3 cellular contexts compared by ENCODE assay signal in genomic region chr14:97024300-97024699, GRCh38.
A peak's percentile ranks its signal among the peaks of the same experiment; 100 is the strongest.
TF ChIP-seq lines count a peak whose summit lies in the region.

No MANE protein-coding gene starts in this region.

TF ChIP-seq in HepG2, 621 proteins besides CTCF, POLR2A, EP300 and RAD21:
- TF ChIP-seq, protein P1, sequence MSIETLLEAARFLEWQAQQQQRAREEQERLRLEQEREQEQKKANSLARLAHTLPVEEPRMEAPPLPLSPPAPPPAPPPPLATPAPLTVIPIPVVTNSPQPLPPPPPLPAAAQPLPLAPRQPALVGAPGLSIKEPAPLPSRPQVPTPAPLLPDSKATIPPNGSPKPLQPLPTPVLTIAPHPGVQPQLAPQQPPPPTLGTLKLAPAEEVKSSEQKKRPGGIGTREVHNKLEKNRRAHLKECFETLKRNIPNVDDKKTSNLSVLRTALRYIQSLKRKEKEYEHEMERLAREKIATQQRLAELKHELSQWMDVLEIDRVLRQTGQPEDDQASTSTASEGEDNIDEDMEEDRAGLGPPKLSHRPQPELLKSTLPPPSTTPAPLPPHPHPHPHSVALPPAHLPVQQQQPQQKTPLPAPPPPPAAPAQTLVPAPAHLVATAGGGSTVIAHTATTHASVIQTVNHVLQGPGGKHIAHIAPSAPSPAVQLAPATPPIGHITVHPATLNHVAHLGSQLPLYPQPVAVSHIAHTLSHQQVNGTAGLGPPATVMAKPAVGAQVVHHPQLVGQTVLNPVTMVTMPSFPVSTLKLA (IDR thresholded peaks at IDR 0.05) = peak; percentile 44; the same call in 1 of the 2 replicates
- TF ChIP-seq ZNF263 (CRISPR knock-in tag; IDR thresholded peaks at IDR 0.05) = no peak
TF ChIP-seq in HepG2: peak in this region for 1.

TF ChIP-seq in H1, 55 proteins besides CTCF, POLR2A, EP300 and RAD21:
- no peak for TF ChIP-seq ATF2 (IDR thresholded peaks at IDR 0.05; ENCODE audit: low read length)
- TF ChIP-seq TAF1 (IDR thresholded peaks at IDR 0.05; ENCODE audit: low read depth, low read length) = no peak
- TF ChIP-seq GTF2F1 (IDR thresholded peaks at IDR 0.05; ENCODE audit: borderline replicate concordance, low read depth, low read length) = no peak
- no peak for TF ChIP-seq SP1 (IDR thresholded peaks at IDR 0.05; ENCODE audit: low read depth, low read length)
- no peak for TF ChIP-seq CREB1 (IDR thresholded peaks at IDR 0.05)
- TF ChIP-seq RFX5 (IDR thresholded peaks at IDR 0.05; ENCODE audit: borderline replicate concordance, low read depth, low read length) = no peak
- no peak for TF ChIP-seq RNF2 (IDR thresholded peaks at IDR 0.05; ENCODE audit: borderline replicate concordance, low read depth, low read length, missing control alignments, poor library complexity, severe bottlenecking)
- TF ChIP-seq POU5F1 (IDR thresholded peaks at IDR 0.05; ENCODE audit: low read depth, low read length) = no peak
- TF ChIP-seq CTBP2 (IDR thresholded peaks at IDR 0.05; ENCODE audit: borderline replicate concordance, insufficient read depth, insufficient read length, low read length) = no peak
- no peak for TF ChIP-seq ZNF274 (IDR thresholded peaks at IDR 0.05; ENCODE audit: borderline replicate concordance, extremely low read depth, low read length)
- TF ChIP-seq RXRA (IDR thresholded peaks at IDR 0.05; ENCODE audit: insufficient read depth, low read depth, low read length) = no peak
- TF ChIP-seq RBBP5 (IDR thresholded peaks at IDR 0.05; ENCODE audit: borderline replicate concordance, low read depth, low read length) = no peak
TF ChIP-seq in H1: peak in this region for 0.

TF ChIP-seq in neural cell, 6 proteins besides CTCF, POLR2A, EP300 and RAD21:
- TF ChIP-seq TAF1 (IDR thresholded peaks at IDR 0.05; ENCODE audit: low read depth) (no peak), MXI1 (conservative IDR thresholded peaks at IDR 0.05; ENCODE audit: poor library complexity, severe bottlenecking) (no peak), SMC3 (conservative IDR thresholded peaks at IDR 0.05; ENCODE audit: poor library complexity) (no peak), EZH2 (IDR thresholded peaks at IDR 0.05; ENCODE audit: borderline replicate concordance, insufficient read depth, low read length, poor library complexity, severe bottlenecking) (no peak), POLR2AphosphoS5 (IDR thresholded peaks at IDR 0.05) (no peak)
- TF ChIP-seq, protein P2, sequence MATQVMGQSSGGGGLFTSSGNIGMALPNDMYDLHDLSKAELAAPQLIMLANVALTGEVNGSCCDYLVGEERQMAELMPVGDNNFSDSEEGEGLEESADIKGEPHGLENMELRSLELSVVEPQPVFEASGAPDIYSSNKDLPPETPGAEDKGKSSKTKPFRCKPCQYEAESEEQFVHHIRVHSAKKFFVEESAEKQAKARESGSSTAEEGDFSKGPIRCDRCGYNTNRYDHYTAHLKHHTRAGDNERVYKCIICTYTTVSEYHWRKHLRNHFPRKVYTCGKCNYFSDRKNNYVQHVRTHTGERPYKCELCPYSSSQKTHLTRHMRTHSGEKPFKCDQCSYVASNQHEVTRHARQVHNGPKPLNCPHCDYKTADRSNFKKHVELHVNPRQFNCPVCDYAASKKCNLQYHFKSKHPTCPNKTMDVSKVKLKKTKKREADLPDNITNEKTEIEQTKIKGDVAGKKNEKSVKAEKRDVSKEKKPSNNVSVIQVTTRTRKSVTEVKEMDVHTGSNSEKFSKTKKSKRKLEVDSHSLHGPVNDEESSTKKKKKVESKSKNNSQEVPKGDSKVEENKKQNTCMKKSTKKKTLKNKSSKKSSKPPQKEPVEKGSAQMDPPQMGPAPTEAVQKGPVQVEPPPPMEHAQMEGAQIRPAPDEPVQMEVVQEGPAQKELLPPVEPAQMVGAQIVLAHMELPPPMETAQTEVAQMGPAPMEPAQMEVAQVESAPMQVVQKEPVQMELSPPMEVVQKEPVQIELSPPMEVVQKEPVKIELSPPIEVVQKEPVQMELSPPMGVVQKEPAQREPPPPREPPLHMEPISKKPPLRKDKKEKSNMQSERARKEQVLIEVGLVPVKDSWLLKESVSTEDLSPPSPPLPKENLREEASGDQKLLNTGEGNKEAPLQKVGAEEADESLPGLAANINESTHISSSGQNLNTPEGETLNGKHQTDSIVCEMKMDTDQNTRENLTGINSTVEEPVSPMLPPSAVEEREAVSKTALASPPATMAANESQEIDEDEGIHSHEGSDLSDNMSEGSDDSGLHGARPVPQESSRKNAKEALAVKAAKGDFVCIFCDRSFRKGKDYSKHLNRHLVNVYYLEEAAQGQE (IDR thresholded peaks at IDR 0.05; ENCODE audit: borderline replicate concordance) = no peak
